In genomic region chr9:137639303-137640051, GRCh38 we compare ENCODE assay signal across 1 cellular context.
TF ChIP-seq lines count a peak whose summit lies in the region.

No MANE protein-coding gene starts in this region.

TF ChIP-seq in IMR-90, 13 proteins besides CTCF, POLR2A, EP300 and RAD21 (continued from another document):
- TF ChIP-seq ELK1 (IDR thresholded peaks at IDR 0.05; ENCODE audit: borderline replicate concordance, low read depth, low read length) (no peak), RCOR1 (IDR thresholded peaks at IDR 0.05; ENCODE audit: insufficient replicate concordance, low read length) (no peak), MAFK (IDR thresholded peaks at IDR 0.05; ENCODE audit: low read depth, low read length) (no peak), SMC3 (IDR thresholded peaks at IDR 0.05; ENCODE audit: low read depth, low read length) (no peak), NFE2L2 (IDR thresholded peaks at IDR 0.05; ENCODE audit: low read depth, low read length) (no peak), CHD1 (IDR thresholded peaks at IDR 0.05; ENCODE audit: low read depth, low read length) (no peak), CEBPB (IDR thresholded peaks at IDR 0.05; ENCODE audit: low read depth, low read length) (no peak), BHLHE40 (IDR thresholded peaks at IDR 0.05; ENCODE audit: low read depth, low read length) (no peak), MXI1 (IDR thresholded peaks at IDR 0.05; ENCODE audit: borderline replicate concordance, low read depth, low read length) (no peak), FOS (IDR thresholded peaks at IDR 0.05; ENCODE audit: low read depth, low read length) (no peak), RFX5 (IDR thresholded peaks at IDR 0.05; ENCODE audit: low read depth, low read length) (no peak)
